Comparison of ENCODE assay signal across 2 cellular contexts in genomic region chr1:192342842-192343241, GRCh38.
TF ChIP-seq lines count a peak whose summit lies in the region.

No MANE protein-coding gene starts in this region.

TF ChIP-seq in GM23338, 12 proteins besides CTCF, POLR2A, EP300 and RAD21:
- TF ChIP-seq ZNF114 (CRISPR knock-in tag; IDR thresholded peaks at IDR 0.05), result no peak
- no peak for TF ChIP-seq ETS1 (IDR thresholded peaks at IDR 0.05)
- no peak for TF ChIP-seq EZH2phosphoT487 (IDR thresholded peaks at IDR 0.05; ENCODE audit: unreplicated experiment)
- TF ChIP-seq, protein P1, sequence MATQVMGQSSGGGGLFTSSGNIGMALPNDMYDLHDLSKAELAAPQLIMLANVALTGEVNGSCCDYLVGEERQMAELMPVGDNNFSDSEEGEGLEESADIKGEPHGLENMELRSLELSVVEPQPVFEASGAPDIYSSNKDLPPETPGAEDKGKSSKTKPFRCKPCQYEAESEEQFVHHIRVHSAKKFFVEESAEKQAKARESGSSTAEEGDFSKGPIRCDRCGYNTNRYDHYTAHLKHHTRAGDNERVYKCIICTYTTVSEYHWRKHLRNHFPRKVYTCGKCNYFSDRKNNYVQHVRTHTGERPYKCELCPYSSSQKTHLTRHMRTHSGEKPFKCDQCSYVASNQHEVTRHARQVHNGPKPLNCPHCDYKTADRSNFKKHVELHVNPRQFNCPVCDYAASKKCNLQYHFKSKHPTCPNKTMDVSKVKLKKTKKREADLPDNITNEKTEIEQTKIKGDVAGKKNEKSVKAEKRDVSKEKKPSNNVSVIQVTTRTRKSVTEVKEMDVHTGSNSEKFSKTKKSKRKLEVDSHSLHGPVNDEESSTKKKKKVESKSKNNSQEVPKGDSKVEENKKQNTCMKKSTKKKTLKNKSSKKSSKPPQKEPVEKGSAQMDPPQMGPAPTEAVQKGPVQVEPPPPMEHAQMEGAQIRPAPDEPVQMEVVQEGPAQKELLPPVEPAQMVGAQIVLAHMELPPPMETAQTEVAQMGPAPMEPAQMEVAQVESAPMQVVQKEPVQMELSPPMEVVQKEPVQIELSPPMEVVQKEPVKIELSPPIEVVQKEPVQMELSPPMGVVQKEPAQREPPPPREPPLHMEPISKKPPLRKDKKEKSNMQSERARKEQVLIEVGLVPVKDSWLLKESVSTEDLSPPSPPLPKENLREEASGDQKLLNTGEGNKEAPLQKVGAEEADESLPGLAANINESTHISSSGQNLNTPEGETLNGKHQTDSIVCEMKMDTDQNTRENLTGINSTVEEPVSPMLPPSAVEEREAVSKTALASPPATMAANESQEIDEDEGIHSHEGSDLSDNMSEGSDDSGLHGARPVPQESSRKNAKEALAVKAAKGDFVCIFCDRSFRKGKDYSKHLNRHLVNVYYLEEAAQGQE (IDR thresholded peaks at IDR 0.05; ENCODE audit: unreplicated experiment), result no peak
- TF ChIP-seq POLR2AphosphoS5 (IDR thresholded peaks at IDR 0.05; ENCODE audit: low read depth), result no peak
- TF ChIP-seq ZNF331 (CRISPR knock-in tag; IDR thresholded peaks at IDR 0.05; ENCODE audit: low read depth), result no peak
- TF ChIP-seq NANOG (IDR thresholded peaks at IDR 0.05; ENCODE audit: borderline replicate concordance), result no peak
- TF ChIP-seq JUNB (IDR thresholded peaks at IDR 0.05; ENCODE audit: unreplicated experiment), result no peak

TF ChIP-seq in K562, 482 proteins besides CTCF, POLR2A, EP300 and RAD21:
- TF ChIP-seq ZNF316 (IDR thresholded peaks at IDR 0.05) (peak; percentile 45), RFX1 (IDR thresholded peaks at IDR 0.05) (no peak), CEBPB (tag; IDR thresholded peaks at IDR 0.05) (no peak), ZNF77 (CRISPR knock-in tag; IDR thresholded peaks at IDR 0.05) (no peak)
